In the genomic region with DNA sequence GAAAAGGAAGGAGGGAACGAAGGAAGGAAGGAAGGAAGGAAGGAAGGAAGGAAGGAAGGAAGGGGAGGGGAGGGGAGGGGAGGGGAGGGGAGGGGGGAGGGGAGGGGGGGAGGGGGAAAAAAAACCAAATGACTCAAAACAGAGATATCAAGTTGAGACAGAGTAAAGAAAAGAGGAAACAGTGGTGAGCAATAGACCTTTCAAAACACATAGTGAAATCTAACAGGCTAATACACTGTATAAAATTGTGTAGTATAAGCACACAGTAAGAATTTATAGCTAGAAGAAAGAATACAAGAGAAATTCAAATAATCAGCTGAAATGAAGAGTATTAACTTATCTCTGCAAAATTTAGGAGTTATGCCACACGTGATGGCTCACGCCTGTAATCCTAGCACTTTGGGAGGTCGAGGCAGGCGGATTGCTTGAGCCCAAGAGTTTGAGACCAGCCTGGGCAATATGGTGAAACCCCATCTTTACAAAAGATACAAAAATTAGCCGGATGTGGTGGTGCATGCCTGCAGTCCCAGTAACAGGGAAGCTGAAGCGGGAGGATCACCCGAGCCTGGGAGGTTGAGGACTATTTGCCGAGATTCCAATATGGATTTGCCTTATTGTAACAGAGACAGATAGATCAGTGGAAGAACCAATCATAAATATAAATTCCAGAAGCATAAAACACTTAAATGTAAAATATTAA, we compare ENCODE assay signal across 13 cellular contexts. TPM values are rescaled to one million over a fixed set of nuclear protein-coding genes. Genes with fewer than 3 reads are reported as not detected.
DNase-seq lines count a peak whose midpoint lies in the region; ATAC-seq lines count a peak whose summit lies in the region.
"Had no signal": no experiment of that assay in that cellular context is flagged by ENCODE, and none has a peak within 500 bp of the region (broad histone marks: within the 10 kb centered on the region; RNA-seq: fewer than 3 reads in every experiment).

No MANE protein-coding gene starts in this region.

- peaks cover 9% of the 10 kb centered on the region for H3K4me1 Mint-ChIP-seq in activated naive CD4-positive, alpha-beta T cell treated with anti-CD3 and anti-CD28 coated beads, Interleukin-2, amount 50 U/mL, for 24 hours
- peaks cover 8% of the 10 kb centered on the region for H3K4me1 Mint-ChIP-seq in activated naive CD4-positive, alpha-beta T cell treated with anti-CD3 and anti-CD28 coated beads for 36 hours (ENCODE audit: low read depth)
- H3K4me1 Mint-ChIP-seq in activated naive CD8-positive, alpha-beta T cell (ENCODE audit: low read depth): peaks cover 6% of the 10 kb centered on the region
- peaks cover 22% of the 10 kb centered on the region for H3K4me1 Mint-ChIP-seq in stimulated activated memory B cell treated with anti-CD40 and anti-IgM and Interleukin-4, amounts not matched to agents 10 μg/mL and 1 μg/mL and 100 μg/mL, for 72 hours

- H3K27me3 Mint-ChIP-seq in activated naive CD4-positive, alpha-beta T cell treated with anti-CD3 and anti-CD28 coated beads, Interleukin-2, amount 50 U/mL, for 24 hours: no peaks in the 10 kb centered on the region
- H3K27me3 Mint-ChIP-seq in activated naive CD4-positive, alpha-beta T cell treated with anti-CD3 and anti-CD28 coated beads for 36 hours (ENCODE audit: low read depth): no peaks in the 10 kb centered on the region
- no peaks in the 10 kb centered on the region for H3K27me3 Mint-ChIP-seq in activated naive CD8-positive, alpha-beta T cell
- no peaks in the 10 kb centered on the region for H3K27me3 Mint-ChIP-seq in stimulated activated memory B cell treated with anti-CD40 and anti-IgM and Interleukin-4, amounts not matched to agents 10 μg/mL and 1 μg/mL and 100 μg/mL, for 72 hours

- H3K9me3 Mint-ChIP-seq in activated naive CD4-positive, alpha-beta T cell treated with anti-CD3 and anti-CD28 coated beads, Interleukin-2, amount 50 U/mL, for 24 hours: no peaks in the 10 kb centered on the region
- no peaks in the 10 kb centered on the region for H3K9me3 Mint-ChIP-seq in activated naive CD4-positive, alpha-beta T cell treated with anti-CD3 and anti-CD28 coated beads for 36 hours
- H3K9me3 Mint-ChIP-seq in activated naive CD8-positive, alpha-beta T cell (ENCODE audit: low read depth): no peaks in the 10 kb centered on the region
- peaks cover 3% of the 10 kb centered on the region for H3K9me3 Mint-ChIP-seq in stimulated activated memory B cell treated with anti-CD40 and anti-IgM and Interleukin-4, amounts not matched to agents 10 μg/mL and 1 μg/mL and 100 μg/mL, for 72 hours

- intact Hi-C loops in activated naive CD4-positive, alpha-beta T cell treated with anti-CD3 and anti-CD28 coated beads for 36 hours (cut with micrococcal nuclease): loop anchor here (1.0 kb wide), 1 partner anchor 31 kb away; no protein-coding TSS in a partner anchor
- intact Hi-C loops in left cardiac atrium (cut with DNase I): no loop called here

- DNase-seq in activated naive CD4-positive, alpha-beta T cell treated with anti-CD3 and anti-CD28 coated beads for 36 hours: no peak
- DNase-seq in MV-4-11 (lab: John Stamatoyannopoulos, UW) (peak; percentile 83), DMS 273 (lab: John Stamatoyannopoulos, UW; ENCODE audit: unreplicated experiment) (no peak), left cardiac atrium (no peak), SW480 (ENCODE audit: low spot score) (no peak)
- DNase-seq: anterior cingulate cortex, HFFc6, NCI-H2029, NCI-H69, SJCRH30 had no signal

- no peak overlapping the region for H3K4me3 Mint-ChIP-seq in activated naive CD4-positive, alpha-beta T cell treated with anti-CD3 and anti-CD28 coated beads, Interleukin-2, amount 50 U/mL, for 24 hours
- no peak overlapping the region for H3K4me3 Mint-ChIP-seq in activated naive CD4-positive, alpha-beta T cell treated with anti-CD3 and anti-CD28 coated beads for 36 hours
- no peak overlapping the region for H3K4me3 Mint-ChIP-seq in activated naive CD8-positive, alpha-beta T cell
- H3K4me3 Mint-ChIP-seq in stimulated activated memory B cell treated with anti-CD40 and anti-IgM and Interleukin-4, amounts not matched to agents 10 μg/mL and 1 μg/mL and 100 μg/mL, for 72 hours: no peak overlapping the region
- H3K4me3 Mint-ChIP-seq: HFFc6 had no signal

- no peaks in the 10 kb centered on the region for H3K36me3 Mint-ChIP-seq in activated naive CD4-positive, alpha-beta T cell treated with anti-CD3 and anti-CD28 coated beads, Interleukin-2, amount 50 U/mL, for 24 hours
- no peaks in the 10 kb centered on the region for H3K36me3 Mint-ChIP-seq in activated naive CD4-positive, alpha-beta T cell treated with anti-CD3 and anti-CD28 coated beads for 36 hours (ENCODE audit: low read depth)
- H3K36me3 Mint-ChIP-seq in activated naive CD8-positive, alpha-beta T cell: no peaks in the 10 kb centered on the region
- H3K36me3 Mint-ChIP-seq in stimulated activated memory B cell treated with anti-CD40 and anti-IgM and Interleukin-4, amounts not matched to agents 10 μg/mL and 1 μg/mL and 100 μg/mL, for 72 hours: peaks cover 5% of the 10 kb centered on the region

- CTCF ChIA-PET in activated naive CD4-positive, alpha-beta T cell treated with anti-CD3 and anti-CD28 coated beads for 36 hours (lab: Charles Lee): interaction anchor here (0.9 kb wide), 1 partner anchor 10 kb away, joined by 3 read pairs; no protein-coding TSS in a partner anchor

- peak overlapping the region; percentile 74 for H3K27ac Mint-ChIP-seq in activated naive CD4-positive, alpha-beta T cell treated with anti-CD3 and anti-CD28 coated beads, Interleukin-2, amount 50 U/mL, for 24 hours
- no peak overlapping the region for H3K27ac Mint-ChIP-seq in activated naive CD4-positive, alpha-beta T cell treated with anti-CD3 and anti-CD28 coated beads for 36 hours
- H3K27ac Mint-ChIP-seq in activated naive CD8-positive, alpha-beta T cell: peak overlapping the region; percentile 16
- H3K27ac Mint-ChIP-seq in stimulated activated memory B cell treated with anti-CD40 and anti-IgM and Interleukin-4, amounts not matched to agents 10 μg/mL and 1 μg/mL and 100 μg/mL, for 72 hours: peak overlapping the region; percentile 50
- H3K27ac Mint-ChIP-seq: HFFc6 had no signal

- ATAC-seq in stimulated activated memory B cell treated with anti-CD40 and anti-IgM and Interleukin-4, amounts not matched to agents 10 μg/mL and 1 μg/mL and 100 μg/mL, for 72 hours: peak; percentile 83
- no peak for ATAC-seq in left cardiac atrium

RNA-seq across cellular contexts. Expression of gene RASSF2, which starts 21.5 kb away (rescaled TPM):
- 10 to 100 TPM; 26.7 to 27.9 TPM for total RNA-seq in activated naive CD4-positive, alpha-beta T cell treated with anti-CD3 and anti-CD28 coated beads for 36 hours
- 1 to 10 TPM; 7.5 to 9.7 TPM for total RNA-seq in left cardiac atrium
